In genomic region chr7:99375070-99375807, GRCh38 we compare ENCODE assay signal across 8 cellular contexts. TPM values are rescaled to one million over a fixed set of nuclear protein-coding genes. Genes with fewer than 3 reads are reported as not detected.
DNase-seq lines count a peak whose midpoint lies in the region; ATAC-seq and TF ChIP-seq lines count a peak whose summit lies in the region.

No MANE protein-coding gene starts in this region.

- H3K4me1 ChIP-seq in PC-9 (replicated peaks; ENCODE audit: insufficient read depth) = peaks cover 28% of the 10 kb centered on the region
- H3K4me1 ChIP-seq in naive thymus-derived CD4-positive, alpha-beta T cell (ENCODE audit: control insufficient read depth in 2 of 2, insufficient read depth in 2 of 2, low read length in 2 of 2) = peaks cover 26 to 44% of the 10 kb centered on the region in 2 donors
- peaks cover 8 to 40% (median 34%) of the 10 kb centered on the region in 5 donors for H3K4me1 ChIP-seq in subcutaneous abdominal adipose tissue (ENCODE audit: control insufficient read depth in 5 of 5, insufficient read depth in 5 of 5, low read length in 5 of 5)

- H3K27ac ChIP-seq in PC-9 (no peak overlapping the region), subcutaneous abdominal adipose tissue (ENCODE audit: low read depth, low read length) (peak overlapping the region; percentile 75)
- peak overlapping the region; percentile 95 for H3K27ac ChIP-seq in naive thymus-derived CD4-positive, alpha-beta T cell (ENCODE audit: low read depth, low read length)

- H3K79me2 ChIP-seq in PC-9 (ENCODE audit: low read depth) = peaks cover 37% of the 10 kb centered on the region

- BruUV-seq in PC-9 (replicated peaks; lab: Mats Ljungman, UMichigan) = no TSS peak

- H3K9me2 ChIP-seq in PC-9 (ENCODE audit: insufficient read depth) = no peaks in the 10 kb centered on the region

- H4K20me1 ChIP-seq in PC-9 (ENCODE audit: insufficient read depth) = peaks cover 13% of the 10 kb centered on the region

- in situ Hi-C loops in GM18951 (cut with MboI; ENCODE audit: low sequenced_read_pairs, unreplicated experiment) = no loop called here

- peaks cover 15% of the 10 kb centered on the region for H3K4me1 Mint-ChIP-seq in activated T-helper 1 cell treated with anti-CD3 and anti-CD28 coated beads, Interleukin-12 subunit alpha, Interleukin-12 subunit beta, Interleukin-2, Interleukin-4 antibody, amounts not matched to agents 30 ng/mL and 10 ng/mL and 1 ng/mL, durations not matched to agents 14 hours and 24 hours and 36 hours (ENCODE audit: low read depth)
- peaks cover 13 to 45% (median 37%) of the 10 kb centered on the region in 7 donors for H3K4me1 Mint-ChIP-seq in naive thymus-derived CD4-positive, alpha-beta T cell

- H3K36me3 Mint-ChIP-seq in activated T-helper 1 cell treated with anti-CD3 and anti-CD28 coated beads, Interleukin-12 subunit alpha, Interleukin-12 subunit beta, Interleukin-2, Interleukin-4 antibody, amounts not matched to agents 30 ng/mL and 10 ng/mL and 1 ng/mL, durations not matched to agents 14 hours and 24 hours and 36 hours (ENCODE audit: low read depth) = peaks cover 17% of the 10 kb centered on the region
- H3K36me3 Mint-ChIP-seq in naive thymus-derived CD4-positive, alpha-beta T cell = peaks cover 5 to 20% (median 5%) of the 10 kb centered on the region in 5 donors

- H3K9me3 Mint-ChIP-seq in activated T-helper 1 cell treated with anti-CD3 and anti-CD28 coated beads, Interleukin-12 subunit alpha, Interleukin-12 subunit beta, Interleukin-2, Interleukin-4 antibody, amounts not matched to agents 30 ng/mL and 10 ng/mL and 1 ng/mL, durations not matched to agents 14 hours and 24 hours and 36 hours = no peaks in the 10 kb centered on the region
- peaks cover 0 to 1% (median 0%) of the 10 kb centered on the region in 11 donors for H3K9me3 Mint-ChIP-seq in naive thymus-derived CD4-positive, alpha-beta T cell

- TF ChIP-seq CTCF in PC-9 (conservative IDR thresholded peaks at IDR 0.05) (no peak), fibroblast of mammary gland (conservative IDR thresholded peaks at IDR 0.05; ENCODE audit: control insufficient read depth, insufficient read depth, low read depth, low read length) (no peak)

- H3K27ac Mint-ChIP-seq in activated T-helper 1 cell treated with anti-CD3 and anti-CD28 coated beads, Interleukin-12 subunit alpha, Interleukin-12 subunit beta, Interleukin-2, Interleukin-4 antibody, amounts not matched to agents 30 ng/mL and 10 ng/mL and 1 ng/mL, durations not matched to agents 14 hours and 24 hours and 36 hours = peak overlapping the region; percentile 67
- peak overlapping the region; percentile 76 to 99 (median 94) for H3K27ac Mint-ChIP-seq in naive thymus-derived CD4-positive, alpha-beta T cell

- no peaks in the 10 kb centered on the region for H3K27me3 Mint-ChIP-seq in activated T-helper 1 cell treated with anti-CD3 and anti-CD28 coated beads, Interleukin-12 subunit alpha, Interleukin-12 subunit beta, Interleukin-2, Interleukin-4 antibody, amounts not matched to agents 30 ng/mL and 10 ng/mL and 1 ng/mL, durations not matched to agents 14 hours and 24 hours and 36 hours (ENCODE audit: insufficient read depth)
- no peaks in the 10 kb centered on the region for H3K27me3 Mint-ChIP-seq in naive thymus-derived CD4-positive, alpha-beta T cell

- peaks cover 51% of the 10 kb centered on the region for H3F3A ChIP-seq in PC-9 (ENCODE audit: insufficient read depth, low read depth)

- peak overlapping the region; percentile 63 for H3K4me3 ChIP-seq in PC-9
- peak overlapping the region; percentile 70 for H3K4me3 ChIP-seq in fibroblast of mammary gland (ENCODE audit: control insufficient read depth, low read depth, low read length)
- peak overlapping the region; percentile 83 for H3K4me3 ChIP-seq in naive thymus-derived CD4-positive, alpha-beta T cell (ENCODE audit: low read length)
- peak overlapping the region in 4 of 5 donors; percentile 65 to 86 (median 78) for H3K4me3 ChIP-seq in subcutaneous abdominal adipose tissue (ENCODE audit: low read depth in 1 of 5, low read length in 5 of 5)

- DNase-seq in Ammon's horn (ENCODE audit: low spot score) (peak; percentile 65), PC-9 (peak; percentile 61 to 92), fibroblast of mammary gland (ENCODE audit: low read depth) (peak; percentile 65)
- peak; percentile 67 for DNase-seq in activated T-helper 1 cell treated with anti-CD3 and anti-CD28 coated beads, Interleukin-12 subunit alpha, Interleukin-12 subunit beta, Interleukin-2, Interleukin-4 antibody, amounts not matched to agents 30 ng/mL and 10 ng/mL and 1 ng/mL, durations not matched to agents 14 hours and 24 hours and 36 hours (ENCODE audit: low spot score)
- peak; percentile 41 to 77 (median 49) for DNase-seq in naive thymus-derived CD4-positive, alpha-beta T cell

- CTCF ChIA-PET in PC-9 (lab: Charles Lee) = interaction anchor here (0.6 kb wide), 1 partner anchor 18 kb away, joined by 3 read pairs; no protein-coding TSS in a partner anchor
- CTCF ChIA-PET in naive thymus-derived CD4-positive, alpha-beta T cell (lab: Charles Lee) = no interaction called here

- POLR2A ChIA-PET in PC-9 (lab: Charles Lee; ENCODE audit: unreplicated experiment) = interaction anchor here (0.6 to 0.7 kb wide), 2 partner anchors 39 to 101 kb away, joined by 4 to 10 read pairs; no protein-coding TSS in a partner anchor
- POLR2A ChIA-PET in naive thymus-derived CD4-positive, alpha-beta T cell (lab: Charles Lee) = interaction anchor here (0.8 to 7.4 kb wide), 9 partner anchors 11 to 182 kb away, joined by 3 to 62 read pairs (median 3); partner anchors contain the start of genes ARPC1A, BUD31 and PDAP1

- peak overlapping the region; percentile 81 for H2AFZ ChIP-seq in PC-9

- intact Hi-C loops in PC-9 (cut with micrococcal nuclease; ENCODE audit: unreplicated experiment) = loop anchor here (2.0 to 10.0 kb wide), 2 partner anchors 34 to 100 kb away; partner anchors contain the start of genes BUD31, MYH16 and PDAP1
- intact Hi-C loops in activated T-helper 1 cell treated with anti-CD3 and anti-CD28 coated beads, Interleukin-12 subunit alpha, Interleukin-12 subunit beta, Interleukin-2, Interleukin-4 antibody, amounts not matched to agents 30 ng/mL and 10 ng/mL and 1 ng/mL, durations not matched to agents 14 hours and 24 hours and 36 hours (cut with micrococcal nuclease) = loop anchor here (2.0 kb wide), 1 partner anchor 18 kb away; no protein-coding TSS in a partner anchor
- intact Hi-C loops in naive thymus-derived CD4-positive, alpha-beta T cell (cut with micrococcal nuclease) = loop anchor here (2.0 kb wide), 4 partner anchors 18 to 232 kb away; partner anchors contain the start of genes CPSF4 (in 1 of the 2), PTCD1 (in 1 of the 2) and ZKSCAN5 (in 1 of the 2)

- peak overlapping the region; percentile 83 for H3K4me3 Mint-ChIP-seq in activated T-helper 1 cell treated with anti-CD3 and anti-CD28 coated beads, Interleukin-12 subunit alpha, Interleukin-12 subunit beta, Interleukin-2, Interleukin-4 antibody, amounts not matched to agents 30 ng/mL and 10 ng/mL and 1 ng/mL, durations not matched to agents 14 hours and 24 hours and 36 hours
- H3K4me3 Mint-ChIP-seq in naive thymus-derived CD4-positive, alpha-beta T cell = peak overlapping the region; percentile 71 to 90 (median 79)

- no peaks in the 10 kb centered on the region for H3K36me3 ChIP-seq in PC-9 (ENCODE audit: low read depth)
- peaks cover 0 to 16% (median 9%) of the 10 kb centered on the region in 3 experiments for H3K36me3 ChIP-seq in naive thymus-derived CD4-positive, alpha-beta T cell (ENCODE audit: control insufficient read depth in 2 of 3, insufficient read depth in 3 of 3, low read length in 3 of 3)
- peaks cover 0 to 11% (median 0%) of the 10 kb centered on the region in 5 donors for H3K36me3 ChIP-seq in subcutaneous abdominal adipose tissue (ENCODE audit: control insufficient read depth in 5 of 5, insufficient read depth in 5 of 5, low read length in 5 of 5)

- H3K4me2 ChIP-seq in PC-9 = peak overlapping the region; percentile 76

- peak overlapping the region in 3 of 5 donors; percentile 43 to 66 (median 55) for H3K9ac ChIP-seq in subcutaneous abdominal adipose tissue (ENCODE audit: low read length in 5 of 5)

- ATAC-seq in HG03159 (IDR thresholded peaks at IDR 0.05; ENCODE audit: unreplicated experiment) = peak; percentile 44
- peak; percentile 35 for ATAC-seq in naive thymus-derived CD4-positive, alpha-beta T cell

- no peaks in the 10 kb centered on the region for H3K9me3 ChIP-seq in PC-9 (ENCODE audit: insufficient read depth, low read depth)
- no peaks in the 10 kb centered on the region for H3K9me3 ChIP-seq in naive thymus-derived CD4-positive, alpha-beta T cell (ENCODE audit: control insufficient read depth in 2 of 3, low read length in 3 of 3)
- no peaks in the 10 kb centered on the region for H3K9me3 ChIP-seq in subcutaneous abdominal adipose tissue (ENCODE audit: control insufficient read depth in 5 of 5, low read length in 5 of 5)

- H3K27me3 ChIP-seq in PC-9 (ENCODE audit: insufficient read depth, low read depth) (no peaks in the 10 kb centered on the region), subcutaneous abdominal adipose tissue (ENCODE audit: control insufficient read depth in 5 of 5, insufficient read depth in 4 of 5, low read length in 5 of 5) (no peaks in the 10 kb centered on the region)
- no peaks in the 10 kb centered on the region for H3K27me3 ChIP-seq in naive thymus-derived CD4-positive, alpha-beta T cell (ENCODE audit: control insufficient read depth in 2 of 2, insufficient read depth in 2 of 2, low read length in 2 of 2)

- TF ChIP-seq POLR2A in GM18951 (IDR thresholded peaks at IDR 0.05; ENCODE audit: extremely low read depth, insufficient read depth, insufficient read length) = peak; percentile 75

RNA-seq across cellular contexts. Expression of gene ARPC1B, which starts 0.7 kb away (rescaled TPM):
- 276 and 289 TPM in 2 replicates for total RNA-seq in PC-9 (2021)
- total RNA-seq in activated T-helper 1 cell treated with anti-CD3 and anti-CD28 coated beads, Interleukin-12 subunit alpha, Interleukin-12 subunit beta, Interleukin-2, Interleukin-4 antibody, amounts not matched to agents 30 ng/mL and 10 ng/mL and 1 ng/mL, durations not matched to agents 14 hours and 24 hours and 36 hours = 254 and 256 TPM in 2 replicates
- 100 to 1,000 TPM in 4 of 5 experiments, 10 to 100 TPM in 1; 88.1 to 364 (median 141) TPM for total RNA-seq in naive thymus-derived CD4-positive, alpha-beta T cell
- 100 to 1,000 TPM; 379 to 575 TPM for polyA plus RNA-seq in naive thymus-derived CD4-positive, alpha-beta T cell

RNA-seq across cellular contexts. Expression of gene PDAP1, which starts 33.2 kb away (rescaled TPM):
- 141 and 180 TPM in 2 replicates for total RNA-seq in PC-9 (2021)
- total RNA-seq in activated T-helper 1 cell treated with anti-CD3 and anti-CD28 coated beads, Interleukin-12 subunit alpha, Interleukin-12 subunit beta, Interleukin-2, Interleukin-4 antibody, amounts not matched to agents 30 ng/mL and 10 ng/mL and 1 ng/mL, durations not matched to agents 14 hours and 24 hours and 36 hours = 160 and 162 TPM in 2 replicates
- total RNA-seq in naive thymus-derived CD4-positive, alpha-beta T cell = 100 to 1,000 TPM in 1 of 5 experiments, 10 to 100 TPM in 4; 42.8 to 104 (median 64.0) TPM
- polyA plus RNA-seq in naive thymus-derived CD4-positive, alpha-beta T cell = 10 to 100 TPM; 38.4 to 41.2 TPM

RNA-seq across cellular contexts. Expression of gene BUD31, which starts 33.5 kb away (rescaled TPM):
- total RNA-seq in PC-9 (2021) = 167 and 178 TPM in 2 replicates
- total RNA-seq in activated T-helper 1 cell treated with anti-CD3 and anti-CD28 coated beads, Interleukin-12 subunit alpha, Interleukin-12 subunit beta, Interleukin-2, Interleukin-4 antibody, amounts not matched to agents 30 ng/mL and 10 ng/mL and 1 ng/mL, durations not matched to agents 14 hours and 24 hours and 36 hours = 132 and 145 TPM in 2 replicates
- total RNA-seq in naive thymus-derived CD4-positive, alpha-beta T cell = 100 to 1,000 TPM in 2 of 5 experiments, 10 to 100 TPM in 3; 55.2 to 134 (median 83.9) TPM
- 100 to 1,000 TPM; 148 to 173 TPM for polyA plus RNA-seq in naive thymus-derived CD4-positive, alpha-beta T cell

RNA-seq across cellular contexts. Expression of gene ARPC1A, which starts 49.5 kb away (rescaled TPM):
- total RNA-seq in PC-9 (2021) = 274 and 305 TPM in 2 replicates
- total RNA-seq in activated T-helper 1 cell treated with anti-CD3 and anti-CD28 coated beads, Interleukin-12 subunit alpha, Interleukin-12 subunit beta, Interleukin-2, Interleukin-4 antibody, amounts not matched to agents 30 ng/mL and 10 ng/mL and 1 ng/mL, durations not matched to agents 14 hours and 24 hours and 36 hours = 72.4 and 75.9 TPM in 2 replicates
- 10 to 100 TPM; 28.1 to 62.5 (median 43.2) TPM for total RNA-seq in naive thymus-derived CD4-positive, alpha-beta T cell
- polyA plus RNA-seq in naive thymus-derived CD4-positive, alpha-beta T cell = 100 to 1,000 TPM in 1 of 2 donors, 10 to 100 TPM in 1; 55.7 to 101 TPM
